Comparison of ENCODE assay signal across 19 cellular contexts in genomic region chr4:88106205-88106604, GRCh38. TPM values are rescaled to one million over a fixed set of nuclear protein-coding genes. Genes with fewer than 3 reads are reported as not detected.
DNase-seq lines count a peak whose midpoint lies in the region; ATAC-seq, FAIRE-seq and TF ChIP-seq lines count a peak whose summit lies in the region.
"Had no signal": no experiment of that assay in that cellular context is flagged by ENCODE, and none has a peak within 500 bp of the region (broad histone marks: within the 10 kb centered on the region; RNA-seq: fewer than 3 reads in every experiment).

No MANE protein-coding gene starts in this region.

- TF ChIP-seq CTCF in Caco-2 (IDR thresholded peaks at IDR 0.05; ENCODE audit: insufficient read depth in 1 of 2, low read depth in 1 of 2, low read length in 1 of 2, severe bottlenecking in 1 of 2, unreplicated experiment in 1 of 2) (no peak), brain microvascular endothelial cell (IDR thresholded peaks at IDR 0.05; ENCODE audit: low read depth, low read length, missing control alignments) (no peak), keratinocyte (optimal IDR thresholded peaks at IDR 0.05 in 1 of 3, IDR thresholded peaks at IDR 0.05 in 1 of 3, conservative IDR thresholded peaks at IDR 0.05 in 1 of 3; ENCODE audit: extremely low read depth in 1 of 3, insufficient read depth in 2 of 3, low read length in 3 of 3) (no peak), gastroesophageal sphincter (IDR thresholded peaks at IDR 0.05) (no peak)

- intact Hi-C loops in Caco-2 (cut with micrococcal nuclease; ENCODE audit: unreplicated experiment) = loop anchor here (2.0 to 5.0 kb wide), 2 partner anchors 51 to 106 kb away; no protein-coding TSS in a partner anchor

- H2AFZ ChIP-seq in keratinocyte (ENCODE audit: control insufficient read depth, low read length) = no peak overlapping the region

- peaks cover 21% of the 10 kb centered on the region for H3K36me3 Mint-ChIP-seq in Caco-2 (ENCODE audit: insufficient read depth, unreplicated experiment)
- H3K36me3 Mint-ChIP-seq: naive B cell had no signal

- no peak for DNase-seq in Caco-2
- DNase-seq in HS-5 (ENCODE audit: low read depth) = peak; percentile 35
- no peak for DNase-seq in brain microvascular endothelial cell
- peak; percentile 15 for DNase-seq in keratinocyte (ENCODE audit: low read depth, low spot score)
- no peak for DNase-seq in retina
- DNase-seq: activated CD4-positive, alpha-beta T cell treated with anti-CD3 and anti-CD28 coated beads, Interleukin-2, amount 10 ng/mL, durations not matched to agents 7 days and 5 days; AML-193; esophagus squamous epithelium; KBM-7; left ventricle myocardium superior; naive B cell; NCI-H1436; NCI-H2227 treated with DMSO at 0.1 percent for 48 hours; posterior cingulate gyrus had no signal

- ATAC-seq in HG03139 (IDR thresholded peaks at IDR 0.05; ENCODE audit: unreplicated experiment) (no peak), GM19452 (IDR thresholded peaks at IDR 0.05; ENCODE audit: unreplicated experiment) (no peak), gastroesophageal sphincter (no peak)
- ATAC-seq: HCT116, left ventricle myocardium superior had no signal

- TF ChIP-seq POLR2A in gastroesophageal sphincter (IDR thresholded peaks at IDR 0.05) = no peak

- FAIRE-seq in keratinocyte (lab: Jason Lieb, UNC) = no peak

- H3K27me3 ChIP-seq in Caco-2 (replicated peaks; ENCODE audit: control insufficient read depth, insufficient read depth, low read length) (no peaks in the 10 kb centered on the region), brain microvascular endothelial cell (replicated peaks) (no peaks in the 10 kb centered on the region), keratinocyte (ENCODE audit: control insufficient read depth, extremely low read depth, insufficient read depth, low read length) (no peaks in the 10 kb centered on the region), gastroesophageal sphincter (no peaks in the 10 kb centered on the region)
- H3K27me3 ChIP-seq: ascending aorta, esophagus squamous epithelium had no signal

- no TSS peak for BruUV-seq in Caco-2 (replicated peaks; lab: Mats Ljungman, UMichigan)

- peak overlapping the region; percentile 40 for H3K4me3 Mint-ChIP-seq in Caco-2 (ENCODE audit: unreplicated experiment)
- H3K4me3 Mint-ChIP-seq: activated CD4-positive, alpha-beta T cell treated with anti-CD3 and anti-CD28 coated beads, Interleukin-2, amount 10 ng/mL, durations not matched to agents 7 days and 5 days; naive B cell had no signal

- H4K20me1 ChIP-seq in keratinocyte (ENCODE audit: control insufficient read depth, extremely low read depth, insufficient read depth, low read length) = no peaks in the 10 kb centered on the region

- TF ChIP-seq EP300 in gastroesophageal sphincter (IDR thresholded peaks at IDR 0.05) = no peak

- H3K4me2 ChIP-seq in keratinocyte (ENCODE audit: control insufficient read depth, extremely low read depth, insufficient read depth, low read depth, low read length) = peak overlapping the region; percentile 37

- H3K9me1 ChIP-seq in keratinocyte (ENCODE audit: control insufficient read depth, extremely low read depth, insufficient read depth, low read length) = no peaks in the 10 kb centered on the region

- H3K4me3 ChIP-seq in Caco-2 (ENCODE audit: low read depth, low read length) (no peak overlapping the region), brain microvascular endothelial cell (ENCODE audit: low read depth, low read length) (no peak overlapping the region), keratinocyte (ENCODE audit: control insufficient read depth in 2 of 3, extremely low read depth in 1 of 3, insufficient read depth in 2 of 3, low read depth in 1 of 3, low read length in 3 of 3) (no peak overlapping the region), gastroesophageal sphincter (no peak overlapping the region)
- H3K4me3 ChIP-seq: ascending aorta, esophagus squamous epithelium had no signal

- H3K9ac ChIP-seq in keratinocyte (ENCODE audit: control insufficient read depth, extremely low read depth, insufficient read depth, low read length) = no peak overlapping the region

- no peaks in the 10 kb centered on the region for H3K79me2 ChIP-seq in keratinocyte (ENCODE audit: control insufficient read depth, insufficient read depth, low read length)

- dilution Hi-C loops in keratinocyte (cut with MboI; ENCODE audit: extremely low pct_ligation_motif_present, low sequenced_read_pairs) = no loop called here

- H3K27ac Mint-ChIP-seq in Caco-2 (ENCODE audit: unreplicated experiment) = no peak overlapping the region
- H3K27ac Mint-ChIP-seq: activated CD4-positive, alpha-beta T cell treated with anti-CD3 and anti-CD28 coated beads, Interleukin-2, amount 10 ng/mL, durations not matched to agents 7 days and 5 days; naive B cell had no signal

- POLR2A ChIA-PET in Caco-2 (lab: Charles Lee) = no interaction called here

- WGBS in gastroesophageal sphincter (ENCODE audit: low coverage in 1 of 2), 2 donors = 79 to 93% methylated on average over 2 to 3 of the region's 3 CpGs

- H3K9me3 ChIP-seq in Caco-2 (no peaks in the 10 kb centered on the region), keratinocyte (ENCODE audit: control insufficient read depth, low read depth, low read length) (no peaks in the 10 kb centered on the region), gastroesophageal sphincter (no peaks in the 10 kb centered on the region)
- H3K9me3 ChIP-seq: ascending aorta, esophagus squamous epithelium had no signal

- peak overlapping the region; percentile 26 for H3K27ac ChIP-seq in brain microvascular endothelial cell
- H3K27ac ChIP-seq in keratinocyte (ENCODE audit: control insufficient read depth, insufficient read depth, low read length) = peak overlapping the region; percentile 36
- no peak overlapping the region for H3K27ac ChIP-seq in gastroesophageal sphincter
- H3K27ac ChIP-seq: ascending aorta, esophagus squamous epithelium had no signal

- CTCF ChIA-PET in Caco-2 (lab: Charles Lee) = no interaction called here

- H3K36me3 ChIP-seq in Caco-2 (ENCODE audit: control insufficient read depth, insufficient read depth, low read length) (no peaks in the 10 kb centered on the region), brain microvascular endothelial cell (replicated peaks) (no peaks in the 10 kb centered on the region), keratinocyte (ENCODE audit: control insufficient read depth in 2 of 2, extremely low read depth in 1 of 2, insufficient read depth in 2 of 2, low read length in 2 of 2) (no peaks in the 10 kb centered on the region), gastroesophageal sphincter (no peaks in the 10 kb centered on the region)
- H3K36me3 ChIP-seq: ascending aorta, esophagus squamous epithelium had no signal

- H3K27me3 Mint-ChIP-seq in Caco-2 (ENCODE audit: insufficient read depth, unreplicated experiment) = no peaks in the 10 kb centered on the region

- H3K4me1 Mint-ChIP-seq in Caco-2 (ENCODE audit: low read depth, unreplicated experiment) = peaks cover 27% of the 10 kb centered on the region
- H3K4me1 Mint-ChIP-seq: activated CD4-positive, alpha-beta T cell treated with anti-CD3 and anti-CD28 coated beads, Interleukin-2, amount 10 ng/mL, durations not matched to agents 7 days and 5 days had no signal

- no peaks in the 10 kb centered on the region for H3K9me3 Mint-ChIP-seq in Caco-2 (ENCODE audit: unreplicated experiment)
- H3K9me3 Mint-ChIP-seq: activated CD4-positive, alpha-beta T cell treated with anti-CD3 and anti-CD28 coated beads, Interleukin-2, amount 10 ng/mL, durations not matched to agents 7 days and 5 days; naive B cell had no signal

- H3K4me1 ChIP-seq in Caco-2 = peaks cover 52% of the 10 kb centered on the region
- H3K4me1 ChIP-seq in keratinocyte (ENCODE audit: control insufficient read depth, extremely low read depth, insufficient read depth, low read length) = peaks cover 28% of the 10 kb centered on the region
- no peaks in the 10 kb centered on the region for H3K4me1 ChIP-seq in gastroesophageal sphincter

- in situ Hi-C loops in brain microvascular endothelial cell (cut with HindIII; ENCODE audit: low pct_ligation_motif_present, low sequenced_read_pairs) = no loop called here

RNA-seq across cellular contexts. Expression of gene ABCG2, which starts 52.2 kb away (rescaled TPM):
- total RNA-seq in Caco-2 (2022) (23.7 and 26.0 TPM in 2 replicates), gastroesophageal sphincter (1 to 10 TPM; 1.1 to 5.0 (median 2.6) TPM)
- polyA plus RNA-seq in keratinocyte = 3.4 to 5.3 TPM (median 4.9 TPM) in 3 replicates
- 0.91 TPM for polyA plus RNA-seq in keratinocyte (2011; ENCODE audit: low read depth)
- polyA plus RNA-seq in keratinocyte (2011; cell fraction: cytosol; rRNA removed) = 3.9 and 7.2 TPM in 2 replicates
- polyA plus RNA-seq in keratinocyte (2011; cell fraction: nucleus; rRNA removed) = 6.8 and 7.4 TPM in 2 replicates
- 2.6 and 3.9 TPM in 2 replicates for polyA plus RNA-seq in keratinocyte (2012; ENCODE audit: low replicate concordance)
- 2.3 to 5.6 TPM (median 4.3 TPM) in 3 replicates for polyA minus RNA-seq in keratinocyte
- 6.1 TPM for polyA minus RNA-seq in keratinocyte (2011; cell fraction: cytosol; rRNA and poly(A)+ RNA removed)
- 8.2 and 12.0 TPM in 2 replicates for polyA minus RNA-seq in keratinocyte (2011; cell fraction: nucleus; rRNA and poly(A)+ RNA removed)

Comparison
In these comparisons a context has a peak if more than half of its experiments do, and no peak if none do; other contexts are left out.
1. DNase-seq: peak in HS-5 (single experiment) and keratinocyte (single experiment); none in Caco-2 (0 of 2), brain microvascular endothelial cell (single experiment) and retina (single experiment).
2. H3K27ac ChIP-seq: peak in brain microvascular endothelial cell (single experiment) and keratinocyte (single experiment); none in gastroesophageal sphincter (0 of 4).